1 cellular context compared by ENCODE assay signal in genomic region chr1:31335007-31335406, GRCh38.
TF ChIP-seq lines count a peak whose summit lies in the region.

No MANE protein-coding gene starts in this region.

TF ChIP-seq in HCT116, 20 proteins besides CTCF, POLR2A, EP300 and RAD21 (continued from another document):
- TF ChIP-seq ZBTB33 (IDR thresholded peaks at IDR 0.05; ENCODE audit: extremely low read depth, insufficient replicate concordance, low read length) (no peak), CEBPB (IDR thresholded peaks at IDR 0.05; ENCODE audit: low read depth) (no peak), ATF3 (IDR thresholded peaks at IDR 0.05) (no peak), TCF7L2 (IDR thresholded peaks at IDR 0.05; ENCODE audit: borderline replicate concordance, extremely low read depth, insufficient read depth, insufficient read length) (no peak), MAX (IDR thresholded peaks at IDR 0.05) (no peak), EGR1 (IDR thresholded peaks at IDR 0.05; ENCODE audit: low read depth) (no peak), SIN3A (IDR thresholded peaks at IDR 0.05; ENCODE audit: low read depth) (no peak), POLR2AphosphoS5 (IDR thresholded peaks at IDR 0.05; ENCODE audit: low read depth, low read length) (no peak), ELF1 (IDR thresholded peaks at IDR 0.05; ENCODE audit: borderline replicate concordance, low read depth) (no peak), ZFX (IDR thresholded peaks at IDR 0.05) (no peak), SRF (IDR thresholded peaks at IDR 0.05; ENCODE audit: low read depth) (no peak), EZH2phosphoT487 (IDR thresholded peaks at IDR 0.05; ENCODE audit: borderline replicate concordance) (no peak), SP1 (IDR thresholded peaks at IDR 0.05; ENCODE audit: low read depth) (no peak)
